9 cellular contexts compared by ENCODE assay signal in genomic region chr17:72118588-72119279, GRCh38. TPM values are rescaled to one million over a fixed set of nuclear protein-coding genes. Genes with fewer than 3 reads are reported as not detected.
A peak's percentile ranks its signal among the peaks of the same experiment; 100 is the strongest.
DNase-seq lines count a peak whose midpoint lies in the region; ATAC-seq, FAIRE-seq and TF ChIP-seq lines count a peak whose summit lies in the region.
"Had no signal": no experiment of that assay in that cellular context is flagged by ENCODE, and none has a peak within 500 bp of the region (broad histone marks: within the 10 kb centered on the region; RNA-seq: fewer than 3 reads in every experiment).

No MANE protein-coding gene starts in this region.

- peaks cover 7% of the 10 kb centered on the region for H3K36me3 Mint-ChIP-seq in type B pancreatic cell

- H3K4me3 Mint-ChIP-seq in type B pancreatic cell = peak overlapping the region; percentile 88

- TF ChIP-seq CTCF in HepG2 (CRISPR knock-in tag; IDR thresholded peaks at IDR 0.05) = peak; percentile 89
- peak; percentile 97 for TF ChIP-seq CTCF in type B pancreatic cell (conservative IDR thresholded peaks at IDR 0.05)

- H3K9ac ChIP-seq in HUES6 (ENCODE audit: low read length) (no peak overlapping the region), HepG2 (ENCODE audit: insufficient read depth, low read depth, low read length) (peak overlapping the region; percentile 75)
- H3K9ac ChIP-seq: BLaER1 treated with 17β-estradiol and CSF1 and Interleukin-3, amounts not matched to agents 10 nM and 100 nM had no signal

- peak overlapping the region; percentile 56 for H3K27ac Mint-ChIP-seq in type B pancreatic cell

- H3K27me3 ChIP-seq in HUES6 (ENCODE audit: control insufficient read depth, insufficient read depth, low read length) (peaks cover 95% of the 10 kb centered on the region), HepG2 (ENCODE audit: control insufficient read depth in 1 of 2, insufficient read depth in 2 of 2, low read length in 2 of 2) (no peaks in the 10 kb centered on the region; a peak in 1 of 5 replicates)

- peak; percentile 90 for FAIRE-seq in HepG2 (lab: Jason Lieb, UNC)

- H3K4me1 ChIP-seq in HUES6 (ENCODE audit: control insufficient read depth, insufficient read depth, low read length) (peaks cover 31% of the 10 kb centered on the region), HepG2 (ENCODE audit: insufficient read depth, low read length) (peaks cover 27% of the 10 kb centered on the region)
- H3K4me1 ChIP-seq: BLaER1 treated with 17β-estradiol and CSF1 and Interleukin-3, amounts not matched to agents 10 nM and 100 nM had no signal

- 11% methylated on average over 18 of the region's 18 CpGs for WGBS in HepG2 (ENCODE audit: low lambda C conversion rate)

- POLR2A ChIA-PET in HepG2 (lab: Yijun Ruan, JAX) = interaction anchor here (0.5 to 6.9 kb wide), 13 partner anchors 9 to 437 kb away, joined by 3 to 96 read pairs (median 29); no protein-coding TSS in a partner anchor

- DNase-seq in NCI-H1436 (lab: John Stamatoyannopoulos, UW) (peak; percentile 51), NCI-H1436 treated with DMSO at 0.1 percent for 48 hours (lab: John Stamatoyannopoulos, UW) (no peak), RPMI7951 (ENCODE audit: low read depth) (peak; percentile 65), dermis blood vessel endothelial cell (peak; percentile 69), HepG2 (ENCODE audit: low spot score) (peak; percentile 75), type B pancreatic cell (ENCODE audit: extremely low spot score, unreplicated experiment) (peak; percentile 82), DMS79 treated with DMSO at 0.1 percent for 48 hours (lab: John Stamatoyannopoulos, UW) (no peak)

- intact Hi-C loops in HepG2 (cut with micrococcal nuclease; ENCODE audit: unreplicated experiment) = loop anchor here (1.0 to 10.0 kb wide), 6 partner anchors 25 to 1481 kb away; no protein-coding TSS in a partner anchor

- H3K36me3 ChIP-seq in HUES6 (ENCODE audit: control insufficient read depth, insufficient read depth, low read length) (no peaks in the 10 kb centered on the region), HepG2 (replicated peaks in 1 of 2; ENCODE audit: control insufficient read depth in 1 of 2, insufficient read depth in 2 of 2, low read length in 2 of 2) (peaks cover 6 to 12% of the 10 kb centered on the region in 2 experiments)
- H3K36me3 ChIP-seq: BLaER1 treated with 17β-estradiol and CSF1 and Interleukin-3, amounts not matched to agents 10 nM and 100 nM had no signal

- H4K20me1 ChIP-seq in HepG2 (ENCODE audit: insufficient read depth, low read length) = peaks cover 28% of the 10 kb centered on the region
- H4K20me1 ChIP-seq: BLaER1 treated with 17β-estradiol and CSF1 and Interleukin-3, amounts not matched to agents 10 nM and 100 nM had no signal

- no peak for ATAC-seq in HepG2

- H3K9me3 ChIP-seq in HUES6 (ENCODE audit: control insufficient read depth, insufficient read depth, low read depth, low read length) (no peaks in the 10 kb centered on the region), HepG2 (ENCODE audit: low read length) (no peaks in the 10 kb centered on the region)

- BruUV-seq in HepG2 (replicated peaks; lab: Mats Ljungman, UMichigan) = no TSS peak

- H3K27ac ChIP-seq in HUES6 (ENCODE audit: low read depth, low read length) = no peak overlapping the region
- no peak overlapping the region for H3K27ac ChIP-seq in HepG2 (ENCODE audit: extremely low read length, insufficient read depth, low read length)
- H3K27ac ChIP-seq: BLaER1 treated with 17β-estradiol and CSF1 and Interleukin-3, amounts not matched to agents 10 nM and 100 nM had no signal

- H3K9me3 Mint-ChIP-seq in type B pancreatic cell = no peaks in the 10 kb centered on the region

- peaks cover 32% of the 10 kb centered on the region for H3K4me1 Mint-ChIP-seq in type B pancreatic cell (ENCODE audit: unreplicated experiment)

- peak overlapping the region; percentile 93 for H3K4me2 ChIP-seq in HepG2 (ENCODE audit: low read depth, low read length)
- H3K4me2 ChIP-seq: BLaER1 treated with 17β-estradiol and CSF1 and Interleukin-3, amounts not matched to agents 10 nM and 100 nM had no signal

- no peak overlapping the region for H2AFZ ChIP-seq in HepG2 (ENCODE audit: low read length)

- H3K4me3 ChIP-seq in HUES6 (ENCODE audit: low read depth, low read length) = peak overlapping the region; percentile 68
- peak overlapping the region; percentile 65 to 100 (median 86); a peak in 5 of 6 replicates for H3K4me3 ChIP-seq in HepG2 (replicated peaks in 1 of 3; ENCODE audit: insufficient read depth in 1 of 3, low read depth in 2 of 3, low read length in 3 of 3)
- H3K4me3 ChIP-seq: BLaER1 treated with 17β-estradiol and CSF1 and Interleukin-3, amounts not matched to agents 10 nM and 100 nM had no signal

- CTCF ChIA-PET in HepG2 (lab: Yijun Ruan, JAX; ENCODE audit: low intra/inter-chr PET ratio, low total read pairs) = interaction anchor here (0.6 to 2.3 kb wide), 6 partner anchors 26 to 1033 kb away, joined by 3 to 15 read pairs (median 5); no protein-coding TSS in a partner anchor

- H3K79me2 ChIP-seq in HepG2 (ENCODE audit: insufficient read depth, low read length) = peaks cover 33% of the 10 kb centered on the region

- peak; percentile 88 for TF ChIP-seq RAD21 in HepG2 (CRISPR knock-in tag; IDR thresholded peaks at IDR 0.05)

- no peak for TF ChIP-seq POLR2A in HepG2 (IDR thresholded peaks at IDR 0.05; ENCODE audit: insufficient read depth in 1 of 2, low read depth in 2 of 2, low read length in 2 of 2)

- peaks cover 78% of the 10 kb centered on the region for H3K27me3 Mint-ChIP-seq in type B pancreatic cell

- in situ Hi-C loops in HepG2 (cut with HindIII; ENCODE audit: extremely low pct_ligation_motif_present, low pct_unique_long_range_greater_than_20kb) = loop anchor here (5.0 to 10.0 kb wide), 3 partner anchors 646 to 1484 kb away; no protein-coding TSS in a partner anchor

- TF ChIP-seq EP300 in HepG2 (IDR thresholded peaks at IDR 0.05; ENCODE audit: low read depth in 2 of 2, low read length in 2 of 2) (no peak), HepG2 (CRISPR knock-in tag; IDR thresholded peaks at IDR 0.05; ENCODE audit: borderline replicate concordance) (no peak)

TF ChIP-seq in HepG2, 621 proteins besides CTCF, POLR2A, EP300 and RAD21 (continues in another document):
- TF ChIP-seq ATF4 (CRISPR knock-in tag; IDR thresholded peaks at IDR 0.05) (0 out of 4 replicates have a peak, but pooled peaks of 1 of the 2 experiments have one; percentile 8), ZC3H13 (CRISPR knock-in tag; IDR thresholded peaks at IDR 0.05) (0 out of 2 replicates have a peak, but pooled peaks have one; percentile 34), ZMYM3 (CRISPR knock-in tag; IDR thresholded peaks at IDR 0.05) (no peak), STAG1 (CRISPR knock-in tag; IDR thresholded peaks at IDR 0.05) (peak; percentile 93), MTERF4 (CRISPR knock-in tag; IDR thresholded peaks at IDR 0.05) (0 out of 2 replicates have a peak, but pooled peaks have one; percentile 30)

RNA-seq across cellular contexts. Expression of gene SOX9, which starts 2.1 kb away (rescaled TPM):
- total RNA-seq in RPMI7951 (2014; rRNA removed; shearing (Covaris generic)) = 6.7 and 9.0 TPM in 2 replicates
- total RNA-seq in dermis blood vessel endothelial cell = 0.17 TPM in 1 of 2 replicates, not detected in the other
- total RNA-seq in HepG2 (2016; rRNA removed; fragmentation: Illumina TruSeq; extraction: Trizol) = 27.6 and 40.1 TPM in 2 replicates
- 6.2 and 7.6 TPM in 2 replicates for total RNA-seq in HepG2 (2016; cell fraction: cytosol; rRNA removed; fragmentation: Illumina TruSeq; extraction: Trizol; ENCODE audit: low read depth)
- total RNA-seq in HepG2 (2016; cell fraction: insoluble cytoplasmic fraction; rRNA removed; fragmentation: Illumina TruSeq; extraction: Trizol) = 27.6 and 38.4 TPM in 2 replicates
- 33.8 and 35.1 TPM in 2 replicates for total RNA-seq in HepG2 (2016; cell fraction: membrane; rRNA removed; fragmentation: Illumina TruSeq; extraction: Trizol)
- total RNA-seq in HepG2 (2016; cell fraction: nucleus; rRNA removed; fragmentation: Illumina TruSeq; extraction: Trizol) = 41.9 and 42.0 TPM in 2 replicates
- polyA plus RNA-seq in HepG2 (2011; rRNA removed) = 16.1 and 18.5 TPM in 2 replicates
- 16.5 and 16.7 TPM in 2 replicates for polyA plus RNA-seq in HepG2 (2011; cell fraction: cytosol; rRNA removed)
- polyA plus RNA-seq in HepG2 (2011; cell fraction: nucleus; rRNA removed) = 27.0 and 29.5 TPM in 2 replicates
- polyA plus RNA-seq in HepG2 (2012) = 52.8 and 54.6 TPM in 2 replicates
- polyA plus RNA-seq in HepG2 (2016; cell fraction: cytosol; fragmentation: Illumina TruSeq; extraction: Trizol; ENCODE audit: low read depth) = 4.1 and 5.3 TPM in 2 replicates
- polyA plus RNA-seq in HepG2 (2016; cell fraction: insoluble cytoplasmic fraction; fragmentation: Illumina TruSeq; extraction: Trizol; ENCODE audit: low read depth) = 85.8 and 117 TPM in 2 replicates
- 19.3 and 23.2 TPM in 2 replicates for polyA plus RNA-seq in HepG2 (2016; cell fraction: membrane; fragmentation: Illumina TruSeq; extraction: Trizol; ENCODE audit: low read depth)
- 116 and 117 TPM in 2 replicates for polyA plus RNA-seq in HepG2 (2016; cell fraction: nucleus; fragmentation: Illumina TruSeq; extraction: Trizol; ENCODE audit: insufficient read depth, low read depth)
- polyA minus RNA-seq in HepG2 (2011; rRNA and poly(A)+ RNA removed; ENCODE audit: low replicate concordance) = 44.5 TPM in 1 of 2 replicates, not detected in the other
- 90.2 and 106 TPM in 2 replicates for polyA minus RNA-seq in HepG2 (2011; cell fraction: cytosol; rRNA and poly(A)+ RNA removed)
- 25.2 and 26.5 TPM in 2 replicates for polyA minus RNA-seq in HepG2 (2011; cell fraction: nucleus; rRNA and poly(A)+ RNA removed)
- total RNA-seq in type B pancreatic cell (ENCODE audit: low replicate concordance) = 19.0 and 54.0 TPM in 2 replicates

Comparison
In these comparisons a context has a peak if more than half of its experiments do, and no peak if none do; other contexts are left out.
1. DNase-seq: peak in NCI-H1436 (single experiment), RPMI7951 (single experiment), dermis blood vessel endothelial cell (single experiment), HepG2 (single experiment) and type B pancreatic cell (single experiment); none in NCI-H1436 treated with DMSO at 0.1 percent for 48 hours (single experiment) and DMS79 treated with DMSO at 0.1 percent for 48 hours (single experiment).